Comparison of ENCODE assay signal across 31 cellular contexts in the genomic region with DNA sequence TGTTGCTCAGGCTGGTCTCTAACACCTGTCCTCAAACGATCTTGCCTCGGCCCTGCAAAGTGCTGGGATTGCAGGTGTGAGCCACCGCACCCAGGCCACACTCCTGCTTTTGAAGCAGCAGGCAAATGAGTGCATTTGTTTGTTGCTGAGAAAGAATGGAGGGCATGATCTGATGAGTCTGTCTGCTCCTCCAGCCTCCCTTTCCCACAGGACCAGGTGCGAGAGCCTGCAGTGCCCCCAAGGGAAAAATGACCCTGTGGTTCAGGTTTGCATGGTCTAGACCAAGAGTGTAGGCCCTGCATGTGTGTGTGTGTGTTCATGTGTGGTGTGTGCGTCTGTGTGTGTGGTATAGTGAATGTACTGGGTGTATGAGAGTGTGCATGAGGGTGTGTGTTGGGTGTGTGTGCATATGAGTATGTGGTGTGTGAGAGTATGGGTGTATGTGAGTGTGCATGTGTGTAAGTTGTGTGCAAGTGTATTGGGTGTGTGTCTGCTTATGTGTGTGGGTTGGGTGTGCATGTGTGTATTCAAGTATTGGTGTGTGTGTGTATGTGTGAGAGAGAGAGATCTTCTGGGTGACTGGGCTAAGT.
"Had no signal": no experiment of that assay in that cellular context is flagged by ENCODE, and none has a peak within 500 bp of the region (broad histone marks: within the 10 kb centered on the region; RNA-seq: fewer than 3 reads in every experiment).

No MANE protein-coding gene starts in this region.

- H3K36me3 Mint-ChIP-seq: activated CD4-positive, alpha-beta memory T cell treated with anti-CD3 and anti-CD28 coated beads for 36 hours; activated naive CD8-positive, alpha-beta T cell; stimulated activated memory B cell treated with anti-CD40 and anti-IgM and Interleukin-4, amounts not matched to agents 10 μg/mL and 1 μg/mL and 100 μg/mL, for 72 hours had no signal

- H3K4me2 ChIP-seq: hepatocyte had no signal

- H3K4me3 ChIP-seq: hepatocyte, left ventricle myocardium inferior, lung, ovary, prostate gland, sigmoid colon, tibial artery had no signal

- H2AFZ ChIP-seq: hepatocyte had no signal

- ATAC-seq: activated T-cell treated with anti-CD3 and anti-CD28 coated beads, Interleukin-2, amount 50 U/mL, for 72 hours; stimulated activated memory B cell treated with anti-CD40 and anti-IgM and Interleukin-4, amounts not matched to agents 10 μg/mL and 1 μg/mL and 100 μg/mL, for 72 hours; stimulated activated naive CD8-positive, alpha-beta T cell treated with anti-CD3 and anti-CD28 coated beads, Interleukin-15, amount 100 ng/mL, for 72 hours had no signal

- H3K27me3 ChIP-seq: hepatocyte, ovary, sigmoid colon, tibial artery had no signal

- H3K4me1 ChIP-seq: left ventricle myocardium inferior, prostate gland, sigmoid colon, tibial artery had no signal

- DNase-seq: activated CD4-positive, alpha-beta memory T cell treated with anti-CD3 and anti-CD28 coated beads for 36 hours; activated CD4-positive, alpha-beta T cell treated with anti-CD3 and anti-CD28 coated beads, Interleukin-2, amount 10 ng/mL, durations not matched to agents 24 days and 14 days; activated CD4-positive, CD25-positive, alpha-beta regulatory T cell treated with anti-CD3 and anti-CD28 coated beads, Interleukin-2, amount 50 U/mL, for 72 hours; activated effector memory CD4-positive, alpha-beta T cell treated with Interleukin-2 at 50 U/mL for 16 hours; activated naive CD4-positive, alpha-beta T cell treated with Interleukin-2 at 50 U/mL for 16 hours; activated T-cell treated with anti-CD3 and anti-CD28 coated beads for 4 hours; activated T-cell treated with anti-CD3 and anti-CD28 coated beads, Interleukin-2, amount 50 U/mL, for 72 hours; anterior cingulate cortex; effector CD8-positive, alpha-beta T cell; islet precursor cell; left ventricle myocardium inferior; mesendoderm; ovary; retina; sigmoid colon; small intestine; stimulated activated CD4-positive, alpha-beta T cell treated with anti-CD3 and anti-CD28 coated beads, Interleukin-4, amount 100 ng/mL, for 24 hours; stimulated activated naive CD8-positive, alpha-beta T cell treated with anti-CD3 and anti-CD28 coated beads, Interleukin-15, amount 100 ng/mL, for 72 hours; T1000; WERI-Rb-1 had no signal

- H3K9me3 ChIP-seq: left ventricle myocardium inferior, neutrophil, ovary, prostate gland, sigmoid colon, tibial artery had no signal

- H3K27ac Mint-ChIP-seq: activated CD4-positive, alpha-beta memory T cell treated with anti-CD3 and anti-CD28 coated beads for 36 hours; activated CD4-positive, alpha-beta T cell treated with anti-CD3 and anti-CD28 coated beads, Interleukin-2, amount 10 ng/mL, durations not matched to agents 24 days and 14 days; activated naive CD8-positive, alpha-beta T cell; activated T-cell treated with anti-CD3 and anti-CD28 coated beads, Interleukin-2, amount 50 U/mL, for 72 hours; nephron; stimulated activated memory B cell treated with anti-CD40 and anti-IgM and Interleukin-4, amounts not matched to agents 10 μg/mL and 1 μg/mL and 100 μg/mL, for 72 hours; stimulated activated naive CD8-positive, alpha-beta T cell treated with anti-CD3 and anti-CD28 coated beads, Interleukin-15, amount 100 ng/mL, for 72 hours; T-helper 1 cell treated with Interleukin-12 subunit alpha and Interleukin-12 subunit beta and Interleukin-4 antibody, amounts not matched to agents 30 μg/mL and 1 μg/mL, for 36 hours had no signal

- H3K4me1 Mint-ChIP-seq: activated CD4-positive, alpha-beta T cell treated with anti-CD3 and anti-CD28 coated beads, Interleukin-2, amount 10 ng/mL, durations not matched to agents 24 days and 14 days; central memory CD8-positive, alpha-beta T cell; nephron; stimulated activated memory B cell treated with anti-CD40 and anti-IgM and Interleukin-4, amounts not matched to agents 10 μg/mL and 1 μg/mL and 100 μg/mL, for 72 hours; stimulated activated naive CD8-positive, alpha-beta T cell treated with anti-CD3 and anti-CD28 coated beads, Interleukin-15, amount 100 ng/mL, for 72 hours had no signal

- H3K27ac ChIP-seq: epithelial cell of prostate, hepatocyte, left ventricle myocardium inferior, neutrophil, ovary, prostate gland, sigmoid colon, tibial artery, WERI-Rb-1 had no signal

- H3K36me3 ChIP-seq: left ventricle myocardium inferior, neutrophil, ovary, prostate gland, sigmoid colon, tibial artery, WERI-Rb-1 had no signal

- H3K4me3 Mint-ChIP-seq: activated CD4-positive, alpha-beta memory T cell treated with anti-CD3 and anti-CD28 coated beads for 36 hours; activated CD4-positive, alpha-beta T cell treated with anti-CD3 and anti-CD28 coated beads, Interleukin-2, amount 10 ng/mL, durations not matched to agents 24 days and 14 days; activated naive CD8-positive, alpha-beta T cell; activated T-cell treated with anti-CD3 and anti-CD28 coated beads, Interleukin-2, amount 50 U/mL, for 72 hours; central memory CD8-positive, alpha-beta T cell; nephron; stimulated activated memory B cell treated with anti-CD40 and anti-IgM and Interleukin-4, amounts not matched to agents 10 μg/mL and 1 μg/mL and 100 μg/mL, for 72 hours; stimulated activated naive CD8-positive, alpha-beta T cell treated with anti-CD3 and anti-CD28 coated beads, Interleukin-15, amount 100 ng/mL, for 72 hours; T-helper 1 cell treated with Interleukin-12 subunit alpha and Interleukin-12 subunit beta and Interleukin-4 antibody, amounts not matched to agents 30 μg/mL and 1 μg/mL, for 36 hours had no signal

- H3K9me3 Mint-ChIP-seq: activated CD4-positive, alpha-beta memory T cell treated with anti-CD3 and anti-CD28 coated beads for 36 hours; activated CD4-positive, alpha-beta T cell treated with anti-CD3 and anti-CD28 coated beads, Interleukin-2, amount 10 ng/mL, durations not matched to agents 24 days and 14 days; activated T-cell treated with anti-CD3 and anti-CD28 coated beads, Interleukin-2, amount 50 U/mL, for 72 hours; central memory CD8-positive, alpha-beta T cell; stimulated activated memory B cell treated with anti-CD40 and anti-IgM and Interleukin-4, amounts not matched to agents 10 μg/mL and 1 μg/mL and 100 μg/mL, for 72 hours; stimulated activated naive CD8-positive, alpha-beta T cell treated with anti-CD3 and anti-CD28 coated beads, Interleukin-15, amount 100 ng/mL, for 72 hours; T-helper 1 cell treated with Interleukin-12 subunit alpha and Interleukin-12 subunit beta and Interleukin-4 antibody, amounts not matched to agents 30 μg/mL and 1 μg/mL, for 36 hours had no signal
